ENCODE assay signal across 8 cellular contexts in genomic region chr9:98118640-98119601, GRCh38.
DNase-seq lines count a peak whose midpoint lies in the region; ATAC-seq lines count a peak whose summit lies in the region.

A gene with protein sequence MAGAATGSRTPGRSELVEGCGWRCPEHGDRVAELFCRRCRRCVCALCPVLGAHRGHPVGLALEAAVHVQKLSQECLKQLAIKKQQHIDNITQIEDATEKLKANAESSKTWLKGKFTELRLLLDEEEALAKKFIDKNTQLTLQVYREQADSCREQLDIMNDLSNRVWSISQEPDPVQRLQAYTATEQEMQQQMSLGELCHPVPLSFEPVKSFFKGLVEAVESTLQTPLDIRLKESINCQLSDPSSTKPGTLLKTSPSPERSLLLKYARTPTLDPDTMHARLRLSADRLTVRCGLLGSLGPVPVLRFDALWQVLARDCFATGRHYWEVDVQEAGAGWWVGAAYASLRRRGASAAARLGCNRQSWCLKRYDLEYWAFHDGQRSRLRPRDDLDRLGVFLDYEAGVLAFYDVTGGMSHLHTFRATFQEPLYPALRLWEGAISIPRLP (minus strand): TSS chr9:98119222. CDS start chr9:98119188, 34 bp downstream.

- peak; percentile 63 for ATAC-seq in HG02840 (IDR thresholded peaks at IDR 0.05; ENCODE audit: low FRiP score, unreplicated experiment)

- DNase-seq in NCI-H2029 (lab: John Stamatoyannopoulos, UW) (peak; percentile 58), NCI-H2029 treated with DMSO at 0.1 percent for 48 hours (lab: John Stamatoyannopoulos, UW) (no peak), NCI-H2171 (lab: John Stamatoyannopoulos, UW) (peak; percentile 40), medulla oblongata (ENCODE audit: extremely low spot score) (peak; percentile 37)
- DNase-seq in activated CD4-positive, alpha-beta T cell treated with anti-CD3 and anti-CD28 coated beads for 48 hours = peak; percentile 74
- DNase-seq in effector CD4-positive, alpha-beta T cell = peak; percentile 40
- DNase-seq in stimulated activated CD8-positive, alpha-beta memory T cell treated with anti-CD3 and anti-CD28 coated beads, Interleukin-15, amount 100 ng/mL, for 48 hours (ENCODE audit: low read depth in 2 of 2) = peak; percentile 40 to 49
